ENCODE assay signal across 10 cellular contexts in the genomic region with DNA sequence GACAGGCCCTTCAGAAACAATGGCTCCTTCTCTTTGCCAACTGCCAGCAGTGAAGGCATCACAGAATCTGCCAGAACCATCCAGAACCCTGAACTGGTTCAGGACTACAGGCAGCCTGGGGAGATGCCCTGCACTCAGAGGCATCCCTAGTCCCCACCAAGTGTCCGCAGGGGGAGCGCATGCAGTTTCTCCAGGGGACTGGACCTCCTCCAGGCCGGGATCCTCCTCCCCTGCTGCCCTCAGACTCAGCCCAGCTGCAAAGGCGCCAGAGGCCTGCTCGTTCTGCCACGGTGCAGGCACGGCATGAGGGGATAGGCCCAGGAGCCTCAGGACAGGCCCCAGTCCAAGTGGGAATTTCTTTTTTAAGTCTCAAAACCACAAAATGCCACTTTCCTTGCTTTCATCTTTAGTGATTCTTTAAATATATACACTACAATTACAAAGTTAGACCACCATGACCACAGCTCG.
DNase-seq lines count a peak whose midpoint lies in the region; ATAC-seq and TF ChIP-seq lines count a peak whose summit lies in the region.
"Had no signal": no experiment of that assay in that cellular context is flagged by ENCODE, and none has a peak within 500 bp of the region (broad histone marks: within the 10 kb centered on the region; RNA-seq: fewer than 3 reads in every experiment).

No MANE protein-coding gene starts in this region.

- no peak for ATAC-seq in DND-41 (ENCODE audit: insufficient read depth, low read depth)
- peak; percentile 11 for ATAC-seq in HG02642 (IDR thresholded peaks at IDR 0.05; ENCODE audit: poor library complexity, unreplicated experiment)
- ATAC-seq in activated T-cell treated with anti-CD3 and anti-CD28 coated beads, Interleukin-2, amount 50 U/mL, for 72 hours (replicated peaks in 1 of 2), result no peak
- no peak for ATAC-seq in naive thymus-derived CD8-positive, alpha-beta T cell
- no peak for ATAC-seq in GM19035 (IDR thresholded peaks at IDR 0.05; ENCODE audit: unreplicated experiment)
- ATAC-seq in HG02588 (IDR thresholded peaks at IDR 0.05; ENCODE audit: unreplicated experiment), result no peak

- peak overlapping the region; percentile 84 to 85 for H3K4me3 Mint-ChIP-seq in activated T-cell treated with anti-CD3 and anti-CD28 coated beads, Interleukin-2, amount 50 U/mL, for 72 hours
- H3K4me3 Mint-ChIP-seq in naive thymus-derived CD8-positive, alpha-beta T cell, result peak overlapping the region; percentile 38 to 85 (median 74)

- TF ChIP-seq CTCF in DND-41 (IDR thresholded peaks at IDR 0.05; ENCODE audit: borderline replicate concordance, extremely low read depth, low read length, poor library complexity, severe bottlenecking), result no peak

- no peaks in the 10 kb centered on the region for H3K9me3 ChIP-seq in DND-41 (ENCODE audit: insufficient read depth, low read length, severe bottlenecking)

- POLR2A ChIA-PET in naive thymus-derived CD8-positive, alpha-beta T cell (lab: Charles Lee), result interaction anchor here (1.0 to 3.3 kb wide), 8 partner anchors 9 to 130 kb away, joined by 4 to 14 read pairs (median 4); no protein-coding TSS in a partner anchor

- peaks cover 92% of the 10 kb centered on the region for H4K20me1 ChIP-seq in DND-41 (ENCODE audit: insufficient read depth, low read length)

- peaks cover 100% of the 10 kb centered on the region for H3K4me1 Mint-ChIP-seq in activated T-cell treated with anti-CD3 and anti-CD28 coated beads, Interleukin-2, amount 50 U/mL, for 72 hours (ENCODE audit: low read depth)
- H3K4me1 Mint-ChIP-seq in naive thymus-derived CD8-positive, alpha-beta T cell, result peaks cover 55 to 100% (median 98%) of the 10 kb centered on the region in 4 donors

- peaks cover 0 to 2% of the 10 kb centered on the region in 2 donors for H3K9me3 Mint-ChIP-seq in activated T-cell treated with anti-CD3 and anti-CD28 coated beads, Interleukin-2, amount 50 U/mL, for 72 hours
- no peaks in the 10 kb centered on the region for H3K9me3 Mint-ChIP-seq in naive thymus-derived CD8-positive, alpha-beta T cell

- H3K27ac Mint-ChIP-seq in activated T-cell treated with anti-CD3 and anti-CD28 coated beads, Interleukin-2, amount 50 U/mL, for 72 hours, result peak overlapping the region; percentile 77
- H3K27ac Mint-ChIP-seq in naive thymus-derived CD8-positive, alpha-beta T cell, result peak overlapping the region; percentile 90 to 98 (median 94)
- H3K27ac Mint-ChIP-seq: progenitor cell of endocrine pancreas had no signal

- H3K4me3 ChIP-seq in DND-41 (ENCODE audit: low read depth in 1 of 2, low read length in 2 of 2), result no peak overlapping the region

- H2AFZ ChIP-seq in DND-41 (ENCODE audit: low read depth, low read length), result no peak overlapping the region

- H3K36me3 Mint-ChIP-seq in activated T-cell treated with anti-CD3 and anti-CD28 coated beads, Interleukin-2, amount 50 U/mL, for 72 hours (ENCODE audit: insufficient read depth in 2 of 2), result peaks cover 17 to 31% of the 10 kb centered on the region in 2 donors
- peaks cover 0 to 33% (median 0%) of the 10 kb centered on the region in 3 donors for H3K36me3 Mint-ChIP-seq in naive thymus-derived CD8-positive, alpha-beta T cell

- H3K36me3 ChIP-seq in DND-41 (ENCODE audit: insufficient read depth, low read length), result peaks cover 49% of the 10 kb centered on the region

- peaks cover 100% of the 10 kb centered on the region for H3K79me2 ChIP-seq in DND-41 (ENCODE audit: insufficient read depth, low read length)

- no peaks in the 10 kb centered on the region for H3K27me3 Mint-ChIP-seq in activated T-cell treated with anti-CD3 and anti-CD28 coated beads, Interleukin-2, amount 50 U/mL, for 72 hours (ENCODE audit: low read depth)
- H3K27me3 Mint-ChIP-seq in naive thymus-derived CD8-positive, alpha-beta T cell, result no peaks in the 10 kb centered on the region
- H3K27me3 Mint-ChIP-seq: progenitor cell of endocrine pancreas had no signal

- no peak for DNase-seq in DND-41
- no peak for DNase-seq in activated T-cell treated with anti-CD3 and anti-CD28 coated beads, Interleukin-2, amount 50 U/mL, for 72 hours
- DNase-seq in naive thymus-derived CD8-positive, alpha-beta T cell, result no peak
- no peak for DNase-seq in MV-4-11 (lab: John Stamatoyannopoulos, UW)
- no peak for DNase-seq in DMS79 (lab: John Stamatoyannopoulos, UW)
- DNase-seq: foreskin melanocyte had no signal

- no peaks in the 10 kb centered on the region for H3K27me3 ChIP-seq in DND-41 (ENCODE audit: insufficient read depth, low read length, poor library complexity)

- H3K4me2 ChIP-seq in DND-41 (ENCODE audit: insufficient read depth, low read length), result no peak overlapping the region

- peak overlapping the region; percentile 52 for H3K27ac ChIP-seq in DND-41 (ENCODE audit: low read length)

- peaks cover 25% of the 10 kb centered on the region for H3K4me1 ChIP-seq in DND-41 (ENCODE audit: insufficient read depth, low read length)

- no peak overlapping the region for H3K9ac ChIP-seq in DND-41 (ENCODE audit: low read depth, low read length)
